Comparison of ENCODE assay signal across 18 cellular contexts in the genomic region with DNA sequence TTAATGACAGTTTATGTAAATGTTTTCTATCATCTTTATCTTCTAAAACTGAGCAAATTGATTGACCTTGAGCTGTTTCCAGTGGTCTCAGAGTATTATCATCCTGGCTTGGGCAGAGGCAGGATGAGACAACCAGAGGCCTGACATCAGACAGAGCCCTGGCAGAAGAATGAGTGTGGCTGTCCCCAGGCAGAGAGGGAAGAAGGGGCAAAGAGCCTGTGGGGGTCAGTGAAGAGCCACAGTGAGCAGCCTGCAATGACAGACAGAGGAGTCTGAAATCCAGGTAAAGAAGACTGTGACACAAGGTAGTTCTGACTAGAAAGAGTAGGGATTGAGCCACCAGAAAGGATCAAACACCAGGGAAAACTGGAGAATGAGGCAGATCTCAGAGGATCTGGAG.
"Had no signal": no experiment of that assay in that cellular context is flagged by ENCODE, and none has a peak within 500 bp of the region (broad histone marks: within the 10 kb centered on the region; RNA-seq: fewer than 3 reads in every experiment).

No MANE protein-coding gene starts in this region.

- H3K27ac ChIP-seq: breast epithelium, gastrocnemius medialis, heart right ventricle, lower lobe of right lung, pancreas, sigmoid colon, spleen had no signal

- H3K4me3 Mint-ChIP-seq: activated naive CD4-positive, alpha-beta T cell treated with anti-CD3 and anti-CD28 coated beads for 36 hours; activated naive CD8-positive, alpha-beta T cell treated with anti-CD3 and anti-CD28 coated beads, Interleukin-2, amount 50 U/mL, for 24 hours; activated T-helper 17 cell treated with anti-CD3 and anti-CD28 coated beads, Interleukin-2, amount 50 U/mL, for 72 hours; dendritic cell treated with granulocyte-macrophage colony-stimulating factor and Interleukin-4, amounts not matched to agents 40 ng/mL and 50 ng/mL, for 4 days; effector memory CD8-positive, alpha-beta T cell; neural crest cell; stimulated activated naive CD8-positive, alpha-beta T cell treated with anti-CD3 and anti-CD28 coated beads, Interleukin-15, amount 100 ng/mL, for 72 hours had no signal

- H3K27me3 Mint-ChIP-seq: activated T-helper 17 cell treated with anti-CD3 and anti-CD28 coated beads, Interleukin-2, amount 50 U/mL, for 72 hours; dendritic cell treated with granulocyte-macrophage colony-stimulating factor and Interleukin-4, amounts not matched to agents 40 ng/mL and 50 ng/mL, for 4 days; stimulated activated naive CD8-positive, alpha-beta T cell treated with anti-CD3 and anti-CD28 coated beads, Interleukin-15, amount 100 ng/mL, for 72 hours had no signal

- H3K4me3 ChIP-seq: breast epithelium, gastrocnemius medialis, heart right ventricle, lower lobe of right lung, pancreas, sigmoid colon, spleen had no signal

- H3K27me3 ChIP-seq: breast epithelium, gastrocnemius medialis, heart right ventricle, pancreas, sigmoid colon, spleen had no signal

- H3K4me1 ChIP-seq: breast epithelium, gastrocnemius medialis, heart right ventricle, lower lobe of right lung, pancreas, sigmoid colon, spleen had no signal

- DNase-seq: activated CD4-positive, CD25-positive, alpha-beta regulatory T cell treated with anti-CD3 and anti-CD28 coated beads, Interleukin-2, amount 50 U/mL, for 72 hours; activated naive CD4-positive, alpha-beta T cell treated with anti-CD3 and anti-CD28 coated beads for 36 hours; activated naive CD8-positive, alpha-beta T cell treated with anti-CD3 and anti-CD28 coated beads, Interleukin-2, amount 50 U/mL, for 24 hours; aorta; effector memory CD8-positive, alpha-beta T cell; gastrocnemius medialis; heart right ventricle; left colon; lower lobe of right lung; midbrain; pancreas; sigmoid colon; spleen; stimulated activated naive CD8-positive, alpha-beta T cell treated with anti-CD3 and anti-CD28 coated beads, Interleukin-15, amount 100 ng/mL, for 72 hours had no signal

- H3K36me3 ChIP-seq: breast epithelium, gastrocnemius medialis, heart right ventricle, lower lobe of right lung, pancreas, sigmoid colon, spleen had no signal

- ATAC-seq: activated naive CD8-positive, alpha-beta T cell treated with anti-CD3 and anti-CD28 coated beads, Interleukin-2, amount 50 U/mL, for 24 hours; activated T-helper 17 cell treated with anti-CD3 and anti-CD28 coated beads, Interleukin-2, amount 50 U/mL, for 72 hours; effector memory CD8-positive, alpha-beta T cell; gastrocnemius medialis; heart right ventricle; left colon; lower lobe of right lung; pancreas; stimulated activated naive CD8-positive, alpha-beta T cell treated with anti-CD3 and anti-CD28 coated beads, Interleukin-15, amount 100 ng/mL, for 72 hours had no signal

- H3K27ac Mint-ChIP-seq: activated naive CD4-positive, alpha-beta T cell treated with anti-CD3 and anti-CD28 coated beads for 36 hours; activated naive CD8-positive, alpha-beta T cell treated with anti-CD3 and anti-CD28 coated beads, Interleukin-2, amount 50 U/mL, for 24 hours; activated T-helper 17 cell treated with anti-CD3 and anti-CD28 coated beads, Interleukin-2, amount 50 U/mL, for 72 hours; dendritic cell treated with granulocyte-macrophage colony-stimulating factor and Interleukin-4, amounts not matched to agents 40 ng/mL and 50 ng/mL, for 4 days; effector memory CD8-positive, alpha-beta T cell; stimulated activated naive CD8-positive, alpha-beta T cell treated with anti-CD3 and anti-CD28 coated beads, Interleukin-15, amount 100 ng/mL, for 72 hours had no signal

- H3K4me1 Mint-ChIP-seq: activated naive CD8-positive, alpha-beta T cell treated with anti-CD3 and anti-CD28 coated beads, Interleukin-2, amount 50 U/mL, for 24 hours; activated T-helper 17 cell treated with anti-CD3 and anti-CD28 coated beads, Interleukin-2, amount 50 U/mL, for 72 hours; neural crest cell; stimulated activated naive CD8-positive, alpha-beta T cell treated with anti-CD3 and anti-CD28 coated beads, Interleukin-15, amount 100 ng/mL, for 72 hours had no signal

- H3K9me3 Mint-ChIP-seq: activated naive CD4-positive, alpha-beta T cell treated with anti-CD3 and anti-CD28 coated beads for 36 hours; activated naive CD8-positive, alpha-beta T cell treated with anti-CD3 and anti-CD28 coated beads, Interleukin-2, amount 50 U/mL, for 24 hours; activated T-helper 17 cell treated with anti-CD3 and anti-CD28 coated beads, Interleukin-2, amount 50 U/mL, for 72 hours; dendritic cell treated with granulocyte-macrophage colony-stimulating factor and Interleukin-4, amounts not matched to agents 40 ng/mL and 50 ng/mL, for 4 days; effector memory CD8-positive, alpha-beta T cell; neural crest cell; stimulated activated naive CD8-positive, alpha-beta T cell treated with anti-CD3 and anti-CD28 coated beads, Interleukin-15, amount 100 ng/mL, for 72 hours had no signal

- H3K9me3 ChIP-seq: breast epithelium, gastrocnemius medialis, heart right ventricle, lower lobe of right lung, pancreas, sigmoid colon, spleen had no signal
